In genomic region chr1:8284167-8284566, GRCh38 we compare ENCODE assay signal across 18 cellular contexts. TPM values are rescaled to one million over a fixed set of nuclear protein-coding genes. Genes with fewer than 3 reads are reported as not detected.
DNase-seq lines count a peak whose midpoint lies in the region; ATAC-seq and TF ChIP-seq lines count a peak whose summit lies in the region.
"Had no signal": no experiment of that assay in that cellular context is flagged by ENCODE, and none has a peak within 500 bp of the region (broad histone marks: within the 10 kb centered on the region; RNA-seq: fewer than 3 reads in every experiment).

No MANE protein-coding gene starts in this region.

- ATAC-seq in HG03097 (IDR thresholded peaks at IDR 0.05; ENCODE audit: low FRiP score, unreplicated experiment): no peak
- ATAC-seq in HG03342 (IDR thresholded peaks at IDR 0.05; ENCODE audit: unreplicated experiment): no peak
- no peak for ATAC-seq in HG02798 (IDR thresholded peaks at IDR 0.05; ENCODE audit: poor library complexity, unreplicated experiment)
- ATAC-seq: CD8-positive, alpha-beta T cell had no signal

- no peaks in the 10 kb centered on the region for H3K36me3 Mint-ChIP-seq in HFFc6 (ENCODE audit: low read depth)
- H3K36me3 Mint-ChIP-seq: CD8-positive, alpha-beta T cell had no signal

- TF ChIP-seq CTCF in HFFc6 (IDR thresholded peaks at IDR 0.05): no peak
- TF ChIP-seq CTCF in astrocyte of the cerebellum (IDR thresholded peaks at IDR 0.05; ENCODE audit: low read depth, low read length, missing control alignments): no peak

- peak; percentile 34 for DNase-seq in AG08396 (ENCODE audit: low spot score)
- peak; percentile 30 for DNase-seq in HFFc6
- peak; percentile 5 for DNase-seq in astrocyte of the cerebellum (ENCODE audit: low read depth)
- DNase-seq in fibroblast of the conjunctiva (ENCODE audit: low read depth): peak; percentile 13
- DNase-seq in COLO829 (ENCODE audit: low spot score): no peak
- DNase-seq: adrenal gland; CD8-positive, alpha-beta T cell; DMS79 treated with DMSO at 0.1 percent for 48 hours; left lung; mucosa of descending colon; NCI-H1092 treated with DMSO at 0.1 percent for 48 hours; NCI-H524 treated with DMSO at 0.1 percent for 48 hours; SJCRH30; T-helper 2 cell; trophoblast cell had no signal

- no peaks in the 10 kb centered on the region for H3K9me3 Mint-ChIP-seq in HFFc6
- H3K9me3 Mint-ChIP-seq: CD8-positive, alpha-beta T cell had no signal

- peaks cover 5% of the 10 kb centered on the region for H3K27me3 Mint-ChIP-seq in HFFc6 (ENCODE audit: insufficient read depth)

- H3K4me1 Mint-ChIP-seq in HFFc6 (ENCODE audit: low read depth): peaks cover 17% of the 10 kb centered on the region

- no peak overlapping the region for H3K27ac Mint-ChIP-seq in HFFc6
- H3K27ac Mint-ChIP-seq: CD8-positive, alpha-beta T cell had no signal

- H3K4me3 ChIP-seq in astrocyte of the cerebellum (ENCODE audit: low read depth, low read length): no peak overlapping the region
- H3K4me3 ChIP-seq: adrenal gland, left lung, mucosa of descending colon, SJCRH30 had no signal

- H3K4me3 Mint-ChIP-seq in HFFc6: no peak overlapping the region
- H3K4me3 Mint-ChIP-seq: CD8-positive, alpha-beta T cell had no signal

- in situ Hi-C loops in astrocyte of the cerebellum (cut with HindIII; ENCODE audit: low sequenced_read_pairs): no loop called here

RNA-seq across cellular contexts. Expression of gene SLC45A1, which starts 33.7 kb away (rescaled TPM):
- total RNA-seq in HFFc6 (2021; fragmentation: NEBNext Ultra II Directional; extraction: Animal tissue kit (Norgen Biotek cat#: 25700)): 1 to 10 TPM; 1.3 to 2.0 (median 1.6) TPM
